ENCODE assay signal across 8 cellular contexts in the genomic region with DNA sequence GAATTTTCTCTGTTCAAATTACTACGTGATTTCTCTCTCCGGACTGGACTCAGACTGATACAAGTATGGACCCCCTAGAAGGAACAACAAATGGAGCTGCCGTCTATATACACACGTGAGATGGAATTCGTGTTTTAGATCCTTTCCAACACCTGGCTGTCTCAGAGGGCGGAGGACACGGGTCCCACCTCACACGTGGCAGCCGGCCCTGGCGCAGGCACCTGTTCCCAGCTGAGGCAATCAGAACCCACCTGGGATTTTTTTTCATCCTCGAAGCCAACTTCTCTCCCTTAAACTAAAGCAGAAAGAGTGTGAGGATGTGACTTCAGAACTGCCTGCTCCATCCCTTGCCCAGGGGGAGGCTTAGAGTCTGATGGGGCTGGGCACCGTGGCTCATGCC. TPM values are rescaled to one million over a fixed set of nuclear protein-coding genes. Genes with fewer than 3 reads are reported as not detected.
DNase-seq lines count a peak whose midpoint lies in the region; ATAC-seq, FAIRE-seq and TF ChIP-seq lines count a peak whose summit lies in the region.

No MANE protein-coding gene starts in this region.

- DNase-seq in DMS79 treated with DMSO at 0.1 percent for 48 hours (lab: John Stamatoyannopoulos, UW) (peak; percentile 63), NCI-H2171 (lab: John Stamatoyannopoulos, UW) (peak; percentile 11), chondrocyte (ENCODE audit: low spot score) (no peak), pancreas (no peak), testis (no peak)
- no peak for DNase-seq in activated CD4-positive, alpha-beta T cell treated with anti-CD3 and anti-CD28 coated beads, Interleukin-2, amount 10 ng/mL, durations not matched to agents 7 days and 5 days

- POLR2A ChIA-PET in activated CD4-positive, alpha-beta T cell treated with anti-CD3 and anti-CD28 coated beads, Interleukin-2, amount 10 ng/mL, durations not matched to agents 7 days and 5 days (lab: Charles Lee) = interaction anchor here (0.6 kb wide), 1 partner anchor 65 kb away, joined by 3 read pairs; no protein-coding TSS in a partner anchor

- no peaks in the 10 kb centered on the region for H3K27me3 Mint-ChIP-seq in chondrocyte (ENCODE audit: low read depth)
- no peaks in the 10 kb centered on the region for H3K27me3 Mint-ChIP-seq in activated CD4-positive, alpha-beta T cell treated with anti-CD3 and anti-CD28 coated beads, Interleukin-2, amount 10 ng/mL, durations not matched to agents 7 days and 5 days

- TF ChIP-seq CTCF in chondrocyte (IDR thresholded peaks at IDR 0.05) (no peak), pancreas (IDR thresholded peaks at IDR 0.05) (no peak), testis (IDR thresholded peaks at IDR 0.05) (no peak)

- H3K27ac Mint-ChIP-seq in chondrocyte (ENCODE audit: unreplicated experiment) = no peak overlapping the region
- no peak overlapping the region for H3K27ac Mint-ChIP-seq in activated CD4-positive, alpha-beta T cell treated with anti-CD3 and anti-CD28 coated beads, Interleukin-2, amount 10 ng/mL, durations not matched to agents 7 days and 5 days

- FAIRE-seq in pancreas (lab: Jason Lieb, UNC) = no peak

- H3K27ac ChIP-seq in pancreas (no peak overlapping the region), testis (no peak overlapping the region)

- WGBS in pancreas, 2 donors = 37 to 43% methylated on average over 12 of the region's 12 CpGs
- WGBS in testis, 2 donors = 79 to 80% methylated on average over 12 of the region's 12 CpGs

- no peak for TF ChIP-seq POLR2A in testis (IDR thresholded peaks at IDR 0.05)

- ATAC-seq in pancreas = peak; percentile 25 to 51 (median 49)
- no peak for ATAC-seq in HG03521 (IDR thresholded peaks at IDR 0.05; ENCODE audit: unreplicated experiment)
- ATAC-seq in HG03342 (IDR thresholded peaks at IDR 0.05; ENCODE audit: unreplicated experiment) = no peak

- H3K4me3 ChIP-seq in pancreas (peak overlapping the region; percentile 24 to 48 (median 35)), testis (no peak overlapping the region)

- no peaks in the 10 kb centered on the region for H3K27me3 ChIP-seq in pancreas
- H3K27me3 ChIP-seq in testis = no peaks in the 10 kb centered on the region

- H3K4me3 Mint-ChIP-seq in chondrocyte (ENCODE audit: unreplicated experiment) = peak overlapping the region; percentile 66
- H3K4me3 Mint-ChIP-seq in activated CD4-positive, alpha-beta T cell treated with anti-CD3 and anti-CD28 coated beads, Interleukin-2, amount 10 ng/mL, durations not matched to agents 7 days and 5 days = no peak overlapping the region

- H3K4me1 Mint-ChIP-seq in chondrocyte (ENCODE audit: low read depth) = peaks cover 11% of the 10 kb centered on the region
- H3K4me1 Mint-ChIP-seq in activated CD4-positive, alpha-beta T cell treated with anti-CD3 and anti-CD28 coated beads, Interleukin-2, amount 10 ng/mL, durations not matched to agents 7 days and 5 days = no peaks in the 10 kb centered on the region

- H3K36me3 ChIP-seq in pancreas (no peaks in the 10 kb centered on the region), testis (ENCODE audit: low read depth, missing control alignments) (no peaks in the 10 kb centered on the region)

- H3K9me3 ChIP-seq in pancreas = no peaks in the 10 kb centered on the region
- H3K9me3 ChIP-seq in testis = no peaks in the 10 kb centered on the region

- peaks cover 3% of the 10 kb centered on the region for H3K36me3 Mint-ChIP-seq in chondrocyte (ENCODE audit: low read depth)
- no peaks in the 10 kb centered on the region for H3K36me3 Mint-ChIP-seq in activated CD4-positive, alpha-beta T cell treated with anti-CD3 and anti-CD28 coated beads, Interleukin-2, amount 10 ng/mL, durations not matched to agents 7 days and 5 days (ENCODE audit: low read depth)

- H3K4me1 ChIP-seq in pancreas (no peaks in the 10 kb centered on the region), testis (peaks cover 4% of the 10 kb centered on the region)

- intact Hi-C loops in pancreas (cut with DNase I) (loop anchor here in 1 of 3 donors (10.0 kb wide), 1 partner anchor 185 kb away; the partner anchor contains the start of gene SMYD3), testis (cut with DNase I; ENCODE audit: low total_unique reads) (no loop called here)

- CTCF ChIA-PET in activated CD4-positive, alpha-beta T cell treated with anti-CD3 and anti-CD28 coated beads, Interleukin-2, amount 10 ng/mL, durations not matched to agents 7 days and 5 days (lab: Charles Lee) = interaction anchor here (0.6 to 1.6 kb wide), 11 partner anchors 8 to 1745 kb away, joined by 3 to 6 read pairs (median 3); partner anchors contain the start of genes CNST and TFB2M

- H3K9me3 Mint-ChIP-seq in chondrocyte (ENCODE audit: low read depth) = peaks cover 13% of the 10 kb centered on the region
- H3K9me3 Mint-ChIP-seq in activated CD4-positive, alpha-beta T cell treated with anti-CD3 and anti-CD28 coated beads, Interleukin-2, amount 10 ng/mL, durations not matched to agents 7 days and 5 days = peaks cover 13% of the 10 kb centered on the region

RNA-seq across cellular contexts. Expression of gene SCCPDH, which starts 34.1 kb away (rescaled TPM):
- total RNA-seq in chondrocyte (33.5 to 39.4 TPM (median 33.5 TPM) in 3 replicates), pancreas (10 to 100 TPM in 4 of 6 donors, 1 to 10 TPM in 2; 8.9 to 17.9 (median 11.9) TPM), testis (100 to 1,000 TPM; 103 to 132 TPM)
- polyA plus RNA-seq in pancreas (10 to 100 TPM in 1 of 2 donors, 1 to 10 TPM in 1; 6.9 to 17.8 TPM), testis (ENCODE audit: insufficient read depth, low read depth, low replicate concordance) (289 TPM)
- 10 to 100 TPM in 1 of 2 experiments, 1 to 10 TPM in 1; 9.4 to 10.9 TPM for total RNA-seq in activated CD4-positive, alpha-beta T cell treated with anti-CD3 and anti-CD28 coated beads, Interleukin-2, amount 10 ng/mL, durations not matched to agents 7 days and 5 days

Comparison
In these comparisons a context has a peak if more than half of its experiments do, and no peak if none do; other contexts are left out.
1. DNase-seq: peak in DMS79 treated with DMSO at 0.1 percent for 48 hours (single experiment) and NCI-H2171 (single experiment); none in chondrocyte (single experiment), pancreas (0 of 6), activated CD4-positive, alpha-beta T cell treated with anti-CD3 and anti-CD28 coated beads, Interleukin-2, amount 10 ng/mL, durations not matched to agents 7 days and 5 days (single experiment) and testis (single experiment).
2. ATAC-seq: peak in pancreas (4 of 4); none in HG03521 (single experiment) and HG03342 (single experiment).
3. H3K4me3 ChIP-seq: peak in pancreas (4 of 4); none in testis (0 of 2).